ENCODE assay signal across 29 cellular contexts in the genomic region with DNA sequence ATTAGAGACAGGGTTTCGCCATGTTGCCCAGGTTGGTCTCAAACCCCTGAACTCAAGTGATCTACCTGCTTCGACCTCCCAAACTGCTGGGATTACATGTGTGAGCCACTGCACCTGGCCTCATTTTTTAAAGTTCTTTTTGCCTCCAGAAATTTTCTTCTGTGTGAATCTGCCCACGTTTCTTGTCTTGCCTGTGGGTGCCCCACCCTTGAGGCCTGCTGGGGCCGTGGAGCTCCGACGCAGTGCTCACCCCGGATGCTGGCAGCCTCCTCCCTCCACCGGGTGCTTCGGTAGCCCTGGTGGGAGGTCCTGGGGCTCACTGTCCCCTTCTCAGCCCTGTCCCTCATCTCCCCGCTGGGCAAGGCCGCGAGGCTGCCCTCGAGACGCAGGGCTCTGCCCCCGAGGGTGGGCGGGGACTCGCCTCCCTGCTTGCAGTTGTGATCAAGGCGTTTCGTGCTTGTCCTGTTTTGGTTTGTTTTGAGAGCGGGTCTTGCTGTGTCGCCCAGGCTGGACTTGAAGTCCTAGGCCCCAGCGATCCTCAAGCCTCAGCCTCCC.
"Had no signal": no experiment of that assay in that cellular context is flagged by ENCODE, and none has a peak within 500 bp of the region (broad histone marks: within the 10 kb centered on the region; RNA-seq: fewer than 3 reads in every experiment).

No MANE protein-coding gene starts in this region.

- ATAC-seq: activated T-cell treated with anti-CD3 and anti-CD28 coated beads, Interleukin-2, amount 50 U/mL, for 72 hours; foreskin keratinocyte; left lobe of liver; natural killer cell; T-cell had no signal

- DNase-seq: activated CD4-positive, alpha-beta T cell treated with anti-CD3 and anti-CD28 coated beads for 4 hours; activated CD4-positive, alpha-beta T cell treated with anti-CD3 and anti-CD28 coated beads, Interleukin-2, amount 50 U/mL, for 4 hours; activated CD4-positive, CD25-positive, alpha-beta regulatory T cell; activated effector memory CD4-positive, alpha-beta T cell treated with Interleukin-2 at 50 U/mL for 16 hours; activated naive CD4-positive, alpha-beta T cell treated with anti-CD3 and anti-CD28 coated beads for 36 hours; activated naive CD8-positive, alpha-beta T cell treated with anti-CD3 and anti-CD28 coated beads, Interleukin-2, amount 10 ng/mL, durations not matched to agents 7 days and 5 days; activated T-cell treated with anti-CD3 and anti-CD28 coated beads for 4 hours; activated T-cell treated with anti-CD3 and anti-CD28 coated beads, Interleukin-2, amount 50 U/mL, for 72 hours; cortex of kidney; foreskin keratinocyte; hypothalamus; mesendoderm; natural killer cell; stimulated activated CD4-positive, alpha-beta T cell treated with anti-CD3 and anti-CD28 coated beads, Interleukin-1b, Interleukin-23, amount 100 ng/mL, for 48 hours; stimulated activated CD4-positive, alpha-beta T cell treated with anti-CD3 and anti-CD28 coated beads, Interleukin-4, amount 100 ng/mL, for 4 hours; stimulated activated CD8-positive, alpha-beta memory T cell treated with anti-CD3 and anti-CD28 coated beads, Interleukin-4, amount 100 ng/mL, for 48 hours; stimulated activated naive CD4-positive, alpha-beta T cell; T-cell; tibial artery had no signal

- H3K27me3 Mint-ChIP-seq: activated naive CD8-positive, alpha-beta T cell treated with anti-CD3 and anti-CD28 coated beads, Interleukin-2, amount 10 ng/mL, durations not matched to agents 7 days and 5 days; brain; T-cell had no signal

- H3K4me1 ChIP-seq: ascending aorta, esophagus muscularis mucosa, foreskin keratinocyte, suprapubic skin, tibial artery had no signal

- H3K36me3 Mint-ChIP-seq: natural killer cell had no signal

- H3K4me1 Mint-ChIP-seq: activated naive CD8-positive, alpha-beta T cell treated with anti-CD3 and anti-CD28 coated beads, Interleukin-2, amount 10 ng/mL, durations not matched to agents 7 days and 5 days; brain; natural killer cell; T-cell had no signal

- H3K4me3 ChIP-seq: ascending aorta, cardiac muscle cell, esophagus muscularis mucosa, heart left ventricle, lung, smooth muscle cell, suprapubic skin, tibial artery had no signal

- H3K27ac Mint-ChIP-seq: activated naive CD4-positive, alpha-beta T cell treated with anti-CD3 and anti-CD28 coated beads for 36 hours; activated naive CD8-positive, alpha-beta T cell treated with anti-CD3 and anti-CD28 coated beads, Interleukin-2, amount 10 ng/mL, durations not matched to agents 7 days and 5 days; brain; natural killer cell; T-cell; T-helper 2 cell treated with Interferon-gamma antibody and Interleukin-4, amounts not matched to agents 5 μg/mL and 100 μg/mL, for 36 hours had no signal

- H3K9me3 ChIP-seq: ascending aorta, esophagus muscularis mucosa, heart left ventricle, suprapubic skin, tibial artery had no signal

- H3K9me3 Mint-ChIP-seq: activated naive CD4-positive, alpha-beta T cell treated with anti-CD3 and anti-CD28 coated beads for 36 hours; activated naive CD8-positive, alpha-beta T cell treated with anti-CD3 and anti-CD28 coated beads, Interleukin-2, amount 10 ng/mL, durations not matched to agents 7 days and 5 days; activated T-cell treated with anti-CD3 and anti-CD28 coated beads, Interleukin-2, amount 50 U/mL, for 72 hours; brain; natural killer cell; T-cell; T-helper 2 cell treated with Interferon-gamma antibody and Interleukin-4, amounts not matched to agents 5 μg/mL and 100 μg/mL, for 36 hours had no signal

- H3K27ac ChIP-seq: ascending aorta, esophagus muscularis mucosa, foreskin keratinocyte, heart left ventricle, suprapubic skin, tibial artery had no signal

- H3K4me3 Mint-ChIP-seq: activated naive CD4-positive, alpha-beta T cell treated with anti-CD3 and anti-CD28 coated beads for 36 hours; activated naive CD8-positive, alpha-beta T cell treated with anti-CD3 and anti-CD28 coated beads, Interleukin-2, amount 10 ng/mL, durations not matched to agents 7 days and 5 days; activated T-cell treated with anti-CD3 and anti-CD28 coated beads, Interleukin-2, amount 50 U/mL, for 72 hours; brain; natural killer cell; T-cell; T-helper 2 cell treated with Interferon-gamma antibody and Interleukin-4, amounts not matched to agents 5 μg/mL and 100 μg/mL, for 36 hours had no signal
